ENCODE assay signal across 1 cellular context in genomic region chr2:98454500-98455235, GRCh38.
TF ChIP-seq lines count a peak whose summit lies in the region.

No MANE protein-coding gene starts in this region.

TF ChIP-seq in GM12878, 131 proteins besides CTCF, POLR2A, EP300 and RAD21 (continued from another document):
- TF ChIP-seq GATAD2B (conservative IDR thresholded peaks at IDR 0.05; ENCODE audit: low read depth) (0 out of 2 replicates have a peak, but pooled peaks have one; percentile 45), NR2F1 (conservative IDR thresholded peaks at IDR 0.05) (peak; percentile 45; the same call in 1 of the 2 replicates), CBFB (IDR thresholded peaks at IDR 0.05; ENCODE audit: low read depth) (no peak), MTA2 (IDR thresholded peaks at IDR 0.05; ENCODE audit: low read depth) (no peak), YY1 (IDR thresholded peaks at IDR 0.05; ENCODE audit: low read depth, low read length) (no peak), SKIL (IDR thresholded peaks at IDR 0.05; ENCODE audit: low read depth, poor library complexity, severe bottlenecking) (no peak), ETV6 (conservative IDR thresholded peaks at IDR 0.05 in 1 of 2, IDR thresholded peaks at IDR 0.05 in 1 of 2; ENCODE audit: borderline replicate concordance in 1 of 2, low read depth in 1 of 2) (peak in 1 of 2 experiments; percentile 66; a peak in 2 of 4 replicates), RBBP5 (conservative IDR thresholded peaks at IDR 0.05) (no peak), EGR1 (IDR thresholded peaks at IDR 0.05; ENCODE audit: borderline replicate concordance in 1 of 2, low read depth in 2 of 2, low read length in 2 of 2) (peak in 1 of 2 experiments; percentile 69; a peak in 1 of 3 replicates), IKZF2 (IDR thresholded peaks at IDR 0.05) (peak in 1 of 2 experiments; percentile 37; a peak in 2 of 4 replicates)
